Comparison of ENCODE assay signal across 16 cellular contexts in genomic region chr16:46732561-46732960, GRCh38. TPM values are rescaled to one million over a fixed set of nuclear protein-coding genes. Genes with fewer than 3 reads are reported as not detected.
DNase-seq lines count a peak whose midpoint lies in the region; ATAC-seq, FAIRE-seq and TF ChIP-seq lines count a peak whose summit lies in the region.
"Had no signal": no experiment of that assay in that cellular context is flagged by ENCODE, and none has a peak within 500 bp of the region (broad histone marks: within the 10 kb centered on the region; RNA-seq: fewer than 3 reads in every experiment).

No MANE protein-coding gene starts in this region.

- H3K27me3 ChIP-seq in left ventricle myocardium inferior (ENCODE audit: low read depth) (no peaks in the 10 kb centered on the region), right cardiac atrium (ENCODE audit: control insufficient read depth, insufficient read depth) (no peaks in the 10 kb centered on the region), BLaER1 (no peaks in the 10 kb centered on the region), spleen (replicated peaks in 1 of 7) (no peaks in the 10 kb centered on the region)

- TF ChIP-seq POLR2A in spleen (IDR thresholded peaks at IDR 0.05): no peak

- H3K4me3 ChIP-seq in left ventricle myocardium inferior (peak overlapping the region; percentile 6), right cardiac atrium (ENCODE audit: low read length) (no peak overlapping the region), BLaER1 (no peak overlapping the region), coronary artery (no peak overlapping the region), spleen (no peak overlapping the region)
- H3K4me3 ChIP-seq: GM23338 had no signal

- H3K27ac ChIP-seq in left ventricle myocardium inferior (replicated peaks) (peak overlapping the region; percentile 79), right cardiac atrium (ENCODE audit: low read length) (no peak overlapping the region), BLaER1 (peak overlapping the region; percentile 22; the same call in 1 of the 2 replicates), coronary artery (no peak overlapping the region), spleen (no peak overlapping the region)

- H3K9ac ChIP-seq in BLaER1: 0 out of 2 replicates have a peak overlapping the region, but pooled peaks have one; percentile 24

- H3K36me3 ChIP-seq in left ventricle myocardium inferior (peaks cover 30% of the 10 kb centered on the region), BLaER1 (no peaks in the 10 kb centered on the region), spleen (no peaks in the 10 kb centered on the region)

- TF ChIP-seq CTCF in left ventricle myocardium inferior (IDR thresholded peaks at IDR 0.05; ENCODE audit: borderline replicate concordance) (no peak), coronary artery (IDR thresholded peaks at IDR 0.05) (no peak), spleen (IDR thresholded peaks at IDR 0.05 in 8 of 11, conservative IDR thresholded peaks at IDR 0.05 in 3 of 11) (no peak)

- intact Hi-C loops in left ventricle myocardium inferior (cut with micrococcal nuclease) (no loop called here), right cardiac atrium (cut with DNase I) (no loop called here), spleen (cut with DNase I; ENCODE audit: low total_unique reads) (no loop called here)

- 75% methylated on average over 4 of the region's 4 CpGs for WGBS in right cardiac atrium
- 78 to 94% (median 80%) methylated on average over 4 of the region's 4 CpGs for WGBS in spleen, 5 donors

- no peak for FAIRE-seq in RCC 7860 (lab: Jason Lieb, UNC)
- FAIRE-seq: A204.1, H54 had no signal

- H3K9me3 ChIP-seq in left ventricle myocardium inferior (replicated peaks) (no peaks in the 10 kb centered on the region), right cardiac atrium (ENCODE audit: control insufficient read depth, low read length) (no peaks in the 10 kb centered on the region), BLaER1 (no peaks in the 10 kb centered on the region), spleen (no peaks in the 10 kb centered on the region)

- H3K4me1 ChIP-seq in left ventricle myocardium inferior (peaks cover 82% of the 10 kb centered on the region), right cardiac atrium (ENCODE audit: control insufficient read depth, insufficient read depth, low read length) (no peaks in the 10 kb centered on the region), BLaER1 (peaks cover 14% of the 10 kb centered on the region), spleen (no peaks in the 10 kb centered on the region)

- no peaks in the 10 kb centered on the region for H4K20me1 ChIP-seq in BLaER1

- no peak for ATAC-seq in right cardiac atrium
- ATAC-seq: CD8-positive, alpha-beta T cell; GM23338 had no signal

- H3K4me2 ChIP-seq in BLaER1: peak overlapping the region; percentile 58
- H3K4me2 ChIP-seq: GM23338 had no signal

- DNase-seq in left ventricle myocardium inferior (no peak), right cardiac atrium (no peak), coronary artery (ENCODE audit: low spot score) (peak; percentile 62), spleen (no peak), RCC 7860 (ENCODE audit: low spot score) (no peak)
- DNase-seq: ACHN; AML-193; Calu3; CD8-positive, alpha-beta T cell; DMS79 treated with DMSO at 0.1 percent for 48 hours; GF-D8; HCEC 1CT had no signal

RNA-seq across cellular contexts. Expression of gene MYLK3, which starts 15.6 kb away (rescaled TPM):
- 256 TPM for total RNA-seq in left ventricle myocardium inferior
- total RNA-seq in right cardiac atrium: 100 to 1,000 TPM; 285 to 543 (median 321) TPM
- 143 TPM for polyA plus RNA-seq in right cardiac atrium
- 1 to 10 TPM in 2 of 7 donors, under 1 TPM in 4, not detected in 1; 0.13 to 2.4 (median 0.37) TPM for total RNA-seq in spleen
- under 1 TPM; 0.03 to 0.26 (median 0.07) TPM for polyA plus RNA-seq in spleen
- total RNA-seq: CD8-positive, alpha-beta T cell had no signal

RNA-seq across cellular contexts. Expression of gene ORC6, which starts 43.1 kb away (rescaled TPM):
- total RNA-seq in left ventricle myocardium inferior: 1.4 TPM
- 1 to 10 TPM; 2.5 to 7.2 (median 4.6) TPM for total RNA-seq in right cardiac atrium
- polyA plus RNA-seq in right cardiac atrium: 3.1 TPM
- 10 to 100 TPM in 1 of 7 donors, 1 to 10 TPM in 6; 3.1 to 10.0 (median 5.9) TPM for total RNA-seq in spleen
- polyA plus RNA-seq in spleen: 10 to 100 TPM in 1 of 3 donors, 1 to 10 TPM in 2; 8.4 to 11.4 (median 8.4) TPM

RNA-seq across cellular contexts. Expression of gene VPS35, which starts 43.6 kb away (rescaled TPM):
- total RNA-seq in left ventricle myocardium inferior (74.6 TPM), right cardiac atrium (10 to 100 TPM; 77.5 to 94.2 (median 84.9) TPM), spleen (100 to 1,000 TPM in 4 of 7 donors, 10 to 100 TPM in 3; 58.3 to 111 (median 105) TPM)
- polyA plus RNA-seq in right cardiac atrium (26.7 TPM), spleen (10 to 100 TPM; 18.1 to 24.9 (median 22.0) TPM)

Comparison
In these comparisons a context has a peak if more than half of its experiments do, and no peak if none do; other contexts are left out.
1. H3K27ac ChIP-seq: peak in left ventricle myocardium inferior (single experiment) and BLaER1 (single experiment); none in right cardiac atrium (single experiment), coronary artery (0 of 2) and spleen (0 of 8).
2. RNA of gene MYLK3, which starts 15.6 kb away (total RNA-seq): 285 to 543 TPM in right cardiac atrium and 256 TPM in left ventricle myocardium inferior (single experiment); 0.13 to 2.4 TPM in spleen; every median in the first group is over 10 times any median in the second.